ENCODE assay signal across 8 cellular contexts in the genomic region with DNA sequence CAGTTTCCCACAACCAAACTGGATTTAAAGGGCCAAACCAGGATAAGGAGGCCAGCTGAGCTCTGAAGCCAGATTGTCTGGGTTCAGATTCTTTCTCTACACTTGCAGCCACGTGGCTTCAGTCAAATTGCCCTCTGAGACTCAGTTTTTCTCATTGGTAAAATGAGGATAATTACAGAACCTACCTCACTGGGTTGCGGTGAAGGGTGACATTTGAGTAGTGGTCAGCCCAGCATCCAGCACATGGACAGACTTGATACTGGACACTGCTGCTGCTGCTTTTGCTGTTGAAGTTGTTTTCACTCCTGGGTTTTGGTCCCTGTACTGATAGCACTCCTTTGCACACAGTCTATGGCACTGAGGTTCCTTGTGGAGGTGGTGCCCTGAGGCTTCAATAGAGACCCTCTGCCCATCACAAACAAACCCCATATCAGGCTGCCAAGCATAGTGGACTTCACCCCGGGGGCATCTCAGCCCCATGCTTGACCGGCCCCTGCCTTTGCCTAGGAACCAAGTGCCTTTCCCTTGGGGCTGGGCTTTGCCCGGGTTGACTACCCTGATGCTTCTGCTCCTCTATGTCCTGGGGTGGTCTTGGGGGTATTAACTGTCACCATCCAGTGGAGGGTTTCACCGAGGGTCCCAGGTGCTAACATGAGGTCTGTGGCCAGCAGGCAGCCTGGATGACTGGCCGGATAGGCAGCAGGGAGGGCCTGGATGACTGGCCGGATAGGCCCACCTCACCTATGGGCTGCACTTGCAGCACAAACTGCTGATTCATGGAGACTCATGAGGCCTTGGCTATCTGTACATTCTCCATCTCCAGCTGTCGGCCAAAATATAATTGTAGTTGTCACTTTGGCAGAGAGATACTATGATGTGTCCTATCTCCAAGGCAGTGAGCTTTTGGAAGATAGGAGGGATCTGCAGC. TPM values are rescaled to one million over a fixed set of nuclear protein-coding genes. Genes with fewer than 3 reads are reported as not detected.
A peak's percentile ranks its signal among the peaks of the same experiment; 100 is the strongest.
DNase-seq lines count a peak whose midpoint lies in the region; ATAC-seq, FAIRE-seq and TF ChIP-seq lines count a peak whose summit lies in the region.

No MANE protein-coding gene starts in this region.

- H3K4me1 ChIP-seq in Caco-2: peaks cover 47% of the 10 kb centered on the region

- intact Hi-C loops in Caco-2 (cut with micrococcal nuclease; ENCODE audit: unreplicated experiment): loop anchor here (1.0 kb wide), 4 partner anchors 21 to 89 kb away; no protein-coding TSS in a partner anchor
- intact Hi-C loops in natural killer cell (cut with micrococcal nuclease): no loop called here

- CTCF ChIA-PET in Caco-2 (lab: Charles Lee): interaction anchor here (0.8 to 2.2 kb wide), 6 partner anchors 10 to 74 kb away, joined by 3 to 19 read pairs (median 4); partner anchors contain the start of gene CDKN2AIPNL

- H3K27me3 Mint-ChIP-seq in Caco-2 (ENCODE audit: insufficient read depth, unreplicated experiment) (no peaks in the 10 kb centered on the region), natural killer cell (ENCODE audit: low read depth in 2 of 2) (peaks cover 3 to 5% of the 10 kb centered on the region in 2 donors)

- POLR2A ChIA-PET in Caco-2 (lab: Charles Lee): interaction anchor here (0.8 to 1.9 kb wide), 7 partner anchors 10 to 87 kb away, joined by 3 to 19 read pairs (median 8); partner anchors contain the start of gene CDKN2AIPNL

- H3K4me1 Mint-ChIP-seq in Caco-2 (ENCODE audit: low read depth, unreplicated experiment) (peaks cover 52% of the 10 kb centered on the region), natural killer cell (peaks cover 12 to 13% of the 10 kb centered on the region in 2 donors)

- BruUV-seq in Caco-2 (replicated peaks; lab: Mats Ljungman, UMichigan): TSS peak; percentile 99

- no peak for ATAC-seq in natural killer cell
- no peak for ATAC-seq in HG03196 (IDR thresholded peaks at IDR 0.05; ENCODE audit: unreplicated experiment)
- ATAC-seq in GM21723 (IDR thresholded peaks at IDR 0.05; ENCODE audit: unreplicated experiment): no peak
- no peak for ATAC-seq in HG02981 (IDR thresholded peaks at IDR 0.05; ENCODE audit: unreplicated experiment)

- FAIRE-seq in bronchial epithelial cell (lab: Jason Lieb, UNC): no peak

- H3K36me3 Mint-ChIP-seq in Caco-2 (ENCODE audit: insufficient read depth, unreplicated experiment): peaks cover 13% of the 10 kb centered on the region
- no peaks in the 10 kb centered on the region for H3K36me3 Mint-ChIP-seq in natural killer cell

- H3K4me3 Mint-ChIP-seq in Caco-2 (ENCODE audit: unreplicated experiment) (peak overlapping the region; percentile 55), natural killer cell (no peak overlapping the region)

- H3K27ac Mint-ChIP-seq in Caco-2 (ENCODE audit: unreplicated experiment) (peak overlapping the region; percentile 82), natural killer cell (peak overlapping the region; percentile 80 to 90)

- no peak overlapping the region for H3K4me3 ChIP-seq in Caco-2 (ENCODE audit: low read depth, low read length)
- H3K4me3 ChIP-seq in bronchial epithelial cell (ENCODE audit: low read depth, low read length): no peak overlapping the region

- DNase-seq in Caco-2 (peak in 1 of 2 experiments; percentile 52), HUDEP-2 (lab: John Stamatoyannopoulos, UW; ENCODE audit: unreplicated experiment in 76 of 76) (peak in 40 of 76 experiments; percentile 7 to 74 (median 40)), bronchial epithelial cell (ENCODE audit: low read depth) (peak; percentile 30), natural killer cell (no peak), GDM1 (lab: John Stamatoyannopoulos, UW) (no peak)

- H3K9me3 Mint-ChIP-seq in Caco-2 (ENCODE audit: unreplicated experiment) (no peaks in the 10 kb centered on the region), natural killer cell (no peaks in the 10 kb centered on the region)

- TF ChIP-seq CTCF in Caco-2 (IDR thresholded peaks at IDR 0.05; ENCODE audit: insufficient read depth in 1 of 2, low read depth in 1 of 2, low read length in 1 of 2, severe bottlenecking in 1 of 2, unreplicated experiment in 1 of 2) (no peak), bronchial epithelial cell (IDR thresholded peaks at IDR 0.05; ENCODE audit: insufficient read depth, low read length, severe bottlenecking) (no peak), natural killer cell (IDR thresholded peaks at IDR 0.05) (no peak)

- no peaks in the 10 kb centered on the region for H3K9me3 ChIP-seq in Caco-2

- H3K36me3 ChIP-seq in Caco-2 (ENCODE audit: control insufficient read depth, insufficient read depth, low read length) (no peaks in the 10 kb centered on the region), bronchial epithelial cell (ENCODE audit: control insufficient read depth, insufficient read depth, low read length) (no peaks in the 10 kb centered on the region)

- H3K27me3 ChIP-seq in Caco-2 (replicated peaks; ENCODE audit: control insufficient read depth, insufficient read depth, low read length): no peaks in the 10 kb centered on the region
- H3K27me3 ChIP-seq in bronchial epithelial cell (ENCODE audit: control insufficient read depth, insufficient read depth, low read length): no peaks in the 10 kb centered on the region

RNA-seq across cellular contexts. Expression of gene CDKN2AIPNL, which starts 25.9 kb away (rescaled TPM):
- total RNA-seq in Caco-2 (2022) (49.8 and 53.2 TPM in 2 replicates), bronchial epithelial cell (37.1 and 45.1 TPM in 2 replicates), natural killer cell (10 to 100 TPM; 12.3 to 15.5 (median 13.4) TPM)

Comparison
In these comparisons a context has a peak if more than half of its experiments do, and no peak if none do; other contexts are left out.
1. DNase-seq: peak in HUDEP-2 (40 of 76) and bronchial epithelial cell (single experiment); none in natural killer cell (single experiment) and GDM1 (single experiment).